Comparison of ENCODE assay signal across 11 cellular contexts in the genomic region with DNA sequence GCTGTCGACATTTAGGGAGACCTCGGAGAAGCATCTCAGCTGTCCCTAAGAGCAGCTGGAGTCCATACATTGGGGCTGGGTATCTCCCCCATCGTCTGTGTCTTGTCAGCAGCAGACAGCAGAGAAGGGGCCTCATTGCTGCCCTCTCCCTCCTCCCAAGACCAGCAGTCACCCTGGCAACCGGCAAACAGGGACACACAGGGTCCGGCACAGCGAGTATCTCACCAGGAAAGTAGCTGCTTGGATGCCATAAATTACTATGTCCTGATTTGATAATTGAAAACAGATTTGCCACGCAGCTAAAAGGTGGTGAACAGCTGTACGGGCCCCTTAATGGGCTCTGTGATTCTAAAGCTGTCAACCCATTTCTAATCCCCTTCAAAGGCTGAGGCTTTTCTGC.
DNase-seq lines count a peak whose midpoint lies in the region; ATAC-seq and TF ChIP-seq lines count a peak whose summit lies in the region.
"Had no signal": no experiment of that assay in that cellular context is flagged by ENCODE, and none has a peak within 500 bp of the region (broad histone marks: within the 10 kb centered on the region; RNA-seq: fewer than 3 reads in every experiment).

No MANE protein-coding gene starts in this region.

- POLR2A ChIA-PET in RWPE1 (lab: Yijun Ruan, JAX; ENCODE audit: low non-redundant PET): no interaction called here

- H3K4me3 Mint-ChIP-seq in activated T-cell treated with anti-CD3 and anti-CD28 coated beads, Interleukin-2, amount 50 U/mL, for 24 hours: no peak overlapping the region
- no peak overlapping the region for H3K4me3 Mint-ChIP-seq in stimulated activated effector memory CD8-positive, alpha-beta T cell treated with anti-CD3 and anti-CD28 coated beads, Interleukin-12 subunit alpha, Interleukin-12 subunit beta, amount 100 ng/mL, for 72 hours

- no peak for DNase-seq in activated T-cell treated with anti-CD3 and anti-CD28 coated beads, Interleukin-2, amount 50 U/mL, for 24 hours
- no peak for DNase-seq in activated T-cell treated with anti-CD3 and anti-CD28 coated beads, Interleukin-2, amount 50 U/mL, for 1 hour
- peak; percentile 75 for DNase-seq in RPMI7951 (ENCODE audit: low read depth)
- peak; percentile 81 for DNase-seq in fibroblast of the conjunctiva (ENCODE audit: low read depth)
- no peak for DNase-seq in stimulated activated effector memory CD8-positive, alpha-beta T cell treated with anti-CD3 and anti-CD28 coated beads, Interleukin-12 subunit alpha, Interleukin-12 subunit beta, amount 100 ng/mL, for 72 hours (ENCODE audit: low spot score in 2 of 2)
- DNase-seq in RWPE1 (ENCODE audit: low spot score): no peak
- no peak for DNase-seq in activated gamma-delta T cell treated with Interleukin-2 at 50 U/mL for 16 hours
- DNase-seq: ACHN; activated effector memory CD4-positive, alpha-beta T cell treated with Interleukin-2 at 50 U/mL for 16 hours; MG63 had no signal

- H3K27me3 Mint-ChIP-seq in activated T-cell treated with anti-CD3 and anti-CD28 coated beads, Interleukin-2, amount 50 U/mL, for 24 hours: no peaks in the 10 kb centered on the region

- H3K27ac Mint-ChIP-seq in activated T-cell treated with anti-CD3 and anti-CD28 coated beads, Interleukin-2, amount 50 U/mL, for 24 hours: peak overlapping the region; percentile 55
- H3K27ac Mint-ChIP-seq in stimulated activated effector memory CD8-positive, alpha-beta T cell treated with anti-CD3 and anti-CD28 coated beads, Interleukin-12 subunit alpha, Interleukin-12 subunit beta, amount 100 ng/mL, for 72 hours: peak overlapping the region; percentile 45

- peaks cover 30% of the 10 kb centered on the region for H3K4me1 Mint-ChIP-seq in activated T-cell treated with anti-CD3 and anti-CD28 coated beads, Interleukin-2, amount 50 U/mL, for 24 hours (ENCODE audit: low read depth)
- peaks cover 6% of the 10 kb centered on the region for H3K4me1 Mint-ChIP-seq in stimulated activated effector memory CD8-positive, alpha-beta T cell treated with anti-CD3 and anti-CD28 coated beads, Interleukin-12 subunit alpha, Interleukin-12 subunit beta, amount 100 ng/mL, for 72 hours

- ATAC-seq in stimulated activated effector memory CD8-positive, alpha-beta T cell treated with anti-CD3 and anti-CD28 coated beads, Interleukin-12 subunit alpha, Interleukin-12 subunit beta, amount 100 ng/mL, for 72 hours: no peak
- ATAC-seq in HG02870 (IDR thresholded peaks at IDR 0.05; ENCODE audit: unreplicated experiment): no peak

- peaks cover 98% of the 10 kb centered on the region for H3K36me3 Mint-ChIP-seq in activated T-cell treated with anti-CD3 and anti-CD28 coated beads, Interleukin-2, amount 50 U/mL, for 24 hours (ENCODE audit: low read depth)
- peaks cover 100% of the 10 kb centered on the region for H3K36me3 Mint-ChIP-seq in stimulated activated effector memory CD8-positive, alpha-beta T cell treated with anti-CD3 and anti-CD28 coated beads, Interleukin-12 subunit alpha, Interleukin-12 subunit beta, amount 100 ng/mL, for 72 hours

- no peaks in the 10 kb centered on the region for H3K9me3 Mint-ChIP-seq in activated T-cell treated with anti-CD3 and anti-CD28 coated beads, Interleukin-2, amount 50 U/mL, for 24 hours
- no peaks in the 10 kb centered on the region for H3K9me3 Mint-ChIP-seq in stimulated activated effector memory CD8-positive, alpha-beta T cell treated with anti-CD3 and anti-CD28 coated beads, Interleukin-12 subunit alpha, Interleukin-12 subunit beta, amount 100 ng/mL, for 72 hours

- TF ChIP-seq CTCF in RWPE1 (conservative IDR thresholded peaks at IDR 0.05; ENCODE audit: low read depth): no peak

- CTCF ChIA-PET in RWPE1 (lab: Yijun Ruan, JAX): no interaction called here

- no peak overlapping the region for H3K27ac ChIP-seq in RWPE1

Comparison
In these comparisons a context has a peak if more than half of its experiments do, and no peak if none do; other contexts are left out.
1. DNase-seq: peak in RPMI7951 (single experiment) and fibroblast of the conjunctiva (single experiment); none in activated T-cell treated with anti-CD3 and anti-CD28 coated beads, Interleukin-2, amount 50 U/mL, for 24 hours (single experiment), activated T-cell treated with anti-CD3 and anti-CD28 coated beads, Interleukin-2, amount 50 U/mL, for 1 hour (single experiment), stimulated activated effector memory CD8-positive, alpha-beta T cell treated with anti-CD3 and anti-CD28 coated beads, Interleukin-12 subunit alpha, Interleukin-12 subunit beta, amount 100 ng/mL, for 72 hours (0 of 2), RWPE1 (single experiment) and activated gamma-delta T cell treated with Interleukin-2 at 50 U/mL for 16 hours (single experiment).